In the genomic region with DNA sequence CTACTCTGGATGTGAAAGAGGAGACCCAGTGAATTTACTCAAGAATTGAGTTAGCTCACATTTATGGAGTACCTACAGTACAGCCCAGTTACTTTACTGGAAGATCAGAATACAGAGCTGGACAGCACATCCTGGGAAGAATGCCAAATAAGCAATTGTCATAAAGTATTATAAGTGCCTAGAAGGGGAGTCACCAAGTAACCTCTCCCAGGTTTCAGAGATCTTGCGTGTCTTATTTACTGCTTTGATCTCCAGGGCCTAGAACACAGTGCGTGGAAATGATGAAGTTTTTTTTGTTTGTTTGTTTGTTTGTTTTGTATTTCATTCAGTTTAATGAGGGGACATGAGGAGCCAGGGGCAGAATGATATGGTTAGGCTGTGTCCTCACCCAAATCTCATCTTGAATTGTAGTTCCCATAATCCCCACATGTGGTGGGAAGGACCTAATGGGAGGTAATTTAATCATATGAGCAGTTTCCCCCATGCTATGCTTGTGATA, we compare ENCODE assay signal across 1 cellular context.
TF ChIP-seq lines count a peak whose summit lies in the region.

No MANE protein-coding gene starts in this region.

TF ChIP-seq in HCT116, 20 proteins besides CTCF, POLR2A, EP300 and RAD21 (continued from another document):
- TF ChIP-seq SP1 (IDR thresholded peaks at IDR 0.05; ENCODE audit: low read depth) (no peak), CBX3 (IDR thresholded peaks at IDR 0.05; ENCODE audit: low read depth) (no peak), EZH2phosphoT487 (IDR thresholded peaks at IDR 0.05; ENCODE audit: borderline replicate concordance) (no peak)
